16 cellular contexts compared by ENCODE assay signal in genomic region chr14:48575772-48576171, GRCh38.
DNase-seq lines count a peak whose midpoint lies in the region; ATAC-seq, FAIRE-seq and TF ChIP-seq lines count a peak whose summit lies in the region.
"Had no signal": no experiment of that assay in that cellular context is flagged by ENCODE, and none has a peak within 500 bp of the region (broad histone marks: within the 10 kb centered on the region; RNA-seq: fewer than 3 reads in every experiment).

No MANE protein-coding gene starts in this region.

- no peak overlapping the region for H2BK120ac ChIP-seq in H1 (replicated peaks; ENCODE audit: low read depth, low read length)

- CTCF ChIA-PET in H1 (lab: Charles Lee; ENCODE audit: partially characterized antibody), result interaction anchor here (1.8 kb wide), 1 partner anchor 10 kb away, joined by 4 read pairs; no protein-coding TSS in a partner anchor

- DNase-seq in DMS153 (lab: John Stamatoyannopoulos, UW), result peak; percentile 42
- peak; percentile 55 for DNase-seq in GM23338 (ENCODE audit: low spot score)
- DNase-seq in H1 (ENCODE audit: low read depth in 1 of 2, low spot score in 2 of 2), result peak in 1 of 2 experiments; percentile 52
- no peak for DNase-seq in colonic mucosa
- DNase-seq in stimulated activated CD4-positive, alpha-beta T cell treated with anti-CD3 and anti-CD28 coated beads, Interleukin-4, amount 100 ng/mL, for 4 hours, result no peak
- DNase-seq in putamen (ENCODE audit: low spot score), result no peak
- DNase-seq: CD8-positive, alpha-beta T cell; EL; IMR-90; NCI-H146; NCI-H446; NK-92 treated with Interleukin-12 subunit alpha and Interleukin-12 subunit beta, amount 100 ng/mL, for 24 hours; T-helper 2 cell had no signal

- H2BK5ac ChIP-seq in H1 (ENCODE audit: low read depth, low read length), result peak overlapping the region; percentile 86; the same call in 1 of the 2 replicates

- H3K9me3 ChIP-seq in OCI-LY1 (ENCODE audit: low read length) (no peaks in the 10 kb centered on the region), H1 (ENCODE audit: insufficient read depth in 2 of 2, low read depth in 1 of 2, low read length in 1 of 2) (peaks cover 4 to 7% of the 10 kb centered on the region in 2 experiments; a peak in 1 of 4 replicates), colonic mucosa (no peaks in the 10 kb centered on the region)

- FAIRE-seq in H1 (lab: Jason Lieb, UNC), result no peak

- no peaks in the 10 kb centered on the region for H3F3A ChIP-seq in GM23338 (replicated peaks; ENCODE audit: low read depth)
- no peaks in the 10 kb centered on the region for H3F3A ChIP-seq in OCI-LY1 (ENCODE audit: insufficient read depth, low read length)

- peaks cover 40% of the 10 kb centered on the region; the same call in 2 of the 3 replicates for H3K36me3 Mint-ChIP-seq in GM23338 (ENCODE audit: low read depth)
- H3K36me3 Mint-ChIP-seq: CD8-positive, alpha-beta T cell had no signal

- H2AFZ ChIP-seq in GM23338 (peak overlapping the region; percentile 58; the same call in 1 of the 2 replicates), OCI-LY1 (ENCODE audit: low read length) (no peak overlapping the region), H1 (ENCODE audit: low read length) (no peak overlapping the region; the same call in 1 of the 2 replicates)

- no peak overlapping the region for H2AK5ac ChIP-seq in H1 (ENCODE audit: low read depth, low read length)

- H3K9me3 Mint-ChIP-seq in GM23338, result peaks cover 48% of the 10 kb centered on the region

- H2BK20ac ChIP-seq in H1 (ENCODE audit: low read length), result no peak overlapping the region

- no peaks in the 10 kb centered on the region for H4K20me1 ChIP-seq in GM23338 (replicated peaks; ENCODE audit: insufficient read depth)
- H4K20me1 ChIP-seq in OCI-LY1 (ENCODE audit: insufficient read depth, low read length), result no peaks in the 10 kb centered on the region
- H4K20me1 ChIP-seq in H1 (replicated peaks in 1 of 2; ENCODE audit: control insufficient read depth in 1 of 2, insufficient read depth in 2 of 2, low read length in 2 of 2), result no peaks in the 10 kb centered on the region

- H3K23ac ChIP-seq in H1 (ENCODE audit: insufficient read length), result no peak overlapping the region

- no peak overlapping the region for H3K18ac ChIP-seq in H1 (ENCODE audit: extremely low read depth, low read length)

- no peak overlapping the region for H4K5ac ChIP-seq in H1 (ENCODE audit: insufficient read length, low read depth, low read length)

- TF ChIP-seq RAD21 in H1 (IDR thresholded peaks at IDR 0.05 in 1 of 2, conservative IDR thresholded peaks at IDR 0.05 in 1 of 2; ENCODE audit: low read depth in 2 of 2, low read length in 2 of 2), result no peak

- H2BK15ac ChIP-seq in H1 (ENCODE audit: low read length), result 0 out of 2 replicates have a peak overlapping the region, but pooled peaks have one; percentile 40

- H3K9me2 ChIP-seq in GM23338 (ENCODE audit: insufficient read depth), result no peaks in the 10 kb centered on the region
- H3K9me2 ChIP-seq in OCI-LY1 (ENCODE audit: low read depth, low read length), result no peaks in the 10 kb centered on the region

- H3K27ac Mint-ChIP-seq in GM23338, result no peak overlapping the region
- H3K27ac Mint-ChIP-seq: B cell; CD8-positive, alpha-beta T cell had no signal

- H3K4me3 ChIP-seq in GM23338 (no peak overlapping the region), OCI-LY1 (ENCODE audit: low read depth, low read length, poor library complexity, severe bottlenecking) (peak overlapping the region; percentile 43), H1 (ENCODE audit: extremely low read depth in 1 of 4, insufficient read depth in 2 of 4, low read depth in 3 of 4, low read length in 4 of 4) (no peak overlapping the region), colonic mucosa (no peak overlapping the region)

- TF ChIP-seq POLR2A in H1 (IDR thresholded peaks at IDR 0.05; ENCODE audit: control extremely low read depth in 1 of 2, low read depth in 2 of 2, low read length in 2 of 2), result no peak

- no peaks in the 10 kb centered on the region for H3K23me2 ChIP-seq in H1 (ENCODE audit: low read depth, low read length)

- intact Hi-C loops in colonic mucosa (cut with DNase I), result no loop called here

- H3K56ac ChIP-seq in H1 (replicated peaks; ENCODE audit: insufficient read length, low read depth, low read length), result no peak overlapping the region

- H3K4me2 ChIP-seq in GM23338 (no peak overlapping the region), OCI-LY1 (ENCODE audit: low read length) (peak overlapping the region; percentile 50; the same call in 1 of the 2 replicates), H1 (ENCODE audit: insufficient read depth in 1 of 2, low read depth in 2 of 2, low read length in 2 of 2) (no peak overlapping the region)

- no peak for ATAC-seq in GM23338
- no peak for ATAC-seq in GM19023 (IDR thresholded peaks at IDR 0.05; ENCODE audit: unreplicated experiment)
- ATAC-seq: CD8-positive, alpha-beta T cell had no signal

- no peak for TF ChIP-seq EP300 in H1 (IDR thresholded peaks at IDR 0.05; ENCODE audit: borderline replicate concordance in 1 of 2, low read depth in 2 of 2, low read length in 2 of 2)

- no peaks in the 10 kb centered on the region for H3K79me1 ChIP-seq in H1 (ENCODE audit: low read depth, low read length)

- H3K4ac ChIP-seq in H1 (replicated peaks; ENCODE audit: insufficient read length, low read depth, low read length), result no peak overlapping the region

- H4K8ac ChIP-seq in H1 (ENCODE audit: extremely low read depth, insufficient read depth, low read length), result no peak overlapping the region

- no peaks in the 10 kb centered on the region for H3K79me2 ChIP-seq in GM23338 (replicated peaks; ENCODE audit: insufficient read depth)
- no peaks in the 10 kb centered on the region for H3K79me2 ChIP-seq in OCI-LY1 (ENCODE audit: insufficient read depth, low read length)
- H3K79me2 ChIP-seq in H1 (ENCODE audit: control insufficient read depth in 1 of 2, insufficient read depth in 2 of 2, low read length in 2 of 2), result no peaks in the 10 kb centered on the region

- H3K36me3 ChIP-seq in GM23338 (ENCODE audit: insufficient read depth) (no peaks in the 10 kb centered on the region), OCI-LY1 (ENCODE audit: insufficient read depth, low read length) (no peaks in the 10 kb centered on the region), H1 (ENCODE audit: control insufficient read depth in 2 of 4, insufficient read depth in 4 of 4, low read length in 3 of 4) (no peaks in the 10 kb centered on the region), colonic mucosa (no peaks in the 10 kb centered on the region)

- TF ChIP-seq CTCF in GM23338 (conservative IDR thresholded peaks at IDR 0.05; ENCODE audit: low read depth in 2 of 2), result no peak; a peak in 1 of 4 replicates
- TF ChIP-seq CTCF in OCI-LY1 (IDR thresholded peaks at IDR 0.05; ENCODE audit: low read length), result no peak
- TF ChIP-seq CTCF in H1 (IDR thresholded peaks at IDR 0.05; ENCODE audit: control extremely low read depth in 1 of 3, insufficient read depth in 1 of 3, low read depth in 1 of 3, low read length in 3 of 3), result no peak
- TF ChIP-seq CTCF in colonic mucosa (IDR thresholded peaks at IDR 0.05), result no peak

- H4K91ac ChIP-seq in H1 (replicated peaks; ENCODE audit: insufficient read length, low read length), result no peak overlapping the region

- WGBS in H1 (ENCODE audit: extremely low coverage in 1 of 2, insufficient coverage in 1 of 2, insufficient read length in 1 of 2, insufficient replicate concordance in 2 of 2, low coverage in 1 of 2, low lambda C conversion rate in 2 of 2, missing lambda C conversion rate in 1 of 2), 2 experiments, result 85% methylated on average over 7 of the region's 7 CpGs; no CpG with 5 or more reads in 1 of the 2 experiments

- H3K27me3 ChIP-seq in GM23338 (ENCODE audit: insufficient read depth) (no peaks in the 10 kb centered on the region), OCI-LY1 (ENCODE audit: insufficient read depth, low read length) (no peaks in the 10 kb centered on the region), H1 (replicated peaks in 1 of 4; ENCODE audit: control insufficient read depth in 3 of 4, extremely low read depth in 1 of 4, insufficient read depth in 3 of 4, low read length in 3 of 4) (no peaks in the 10 kb centered on the region), colonic mucosa (no peaks in the 10 kb centered on the region)

- peaks cover 15% of the 10 kb centered on the region for H3K4me1 Mint-ChIP-seq in GM23338
- H3K4me1 Mint-ChIP-seq: B cell had no signal

- H3K9ac ChIP-seq in OCI-LY1 (ENCODE audit: low read length) (no peak overlapping the region), H1 (replicated peaks in 1 of 4; ENCODE audit: extremely low read depth in 1 of 4, low read depth in 3 of 4, low read length in 3 of 4) (no peak overlapping the region), colonic mucosa (ENCODE audit: low read depth in 2 of 2, low read length in 2 of 2) (no peak overlapping the region)

- H3K4me1 ChIP-seq in GM23338 (ENCODE audit: insufficient read depth) (no peaks in the 10 kb centered on the region), OCI-LY1 (ENCODE audit: insufficient read depth, low read length, severe bottlenecking) (peaks cover 7% of the 10 kb centered on the region), H1 (replicated peaks in 1 of 4; ENCODE audit: control insufficient read depth in 3 of 4, insufficient read depth in 4 of 4, low read length in 3 of 4) (peaks cover 0 to 3% (median 1%) of the 10 kb centered on the region in 4 experiments; a peak in 3 of 7 replicates), colonic mucosa (no peaks in the 10 kb centered on the region)

- H3K27ac ChIP-seq in GM23338 (ENCODE audit: low read depth) (no peak overlapping the region), OCI-LY1 (ENCODE audit: low read depth, low read length, poor library complexity, severe bottlenecking) (no peak overlapping the region), H1 (ENCODE audit: low read depth, low read length) (no peak overlapping the region), colonic mucosa (no peak overlapping the region)

- H3K4me3 Mint-ChIP-seq in GM23338, result no peak overlapping the region
- H3K4me3 Mint-ChIP-seq: B cell; CD8-positive, alpha-beta T cell had no signal

- H3K27me3 Mint-ChIP-seq in GM23338 (ENCODE audit: insufficient read depth, low read depth, poor library complexity), result no peaks in the 10 kb centered on the region
- H3K27me3 Mint-ChIP-seq: B cell had no signal

- no peak overlapping the region for H3K14ac ChIP-seq in H1 (ENCODE audit: insufficient read length)

- POLR2A ChIA-PET in H1 (lab: Charles Lee; ENCODE audit: partially characterized antibody), result interaction anchor here (1.1 kb wide), 1 partner anchor 12 kb away, joined by 4 read pairs; no protein-coding TSS in a partner anchor

- H2BK12ac ChIP-seq in H1 (ENCODE audit: low read depth, low read length), result peak overlapping the region; percentile 43; the same call in 1 of the 2 replicates

TF ChIP-seq in GM23338, 12 proteins besides CTCF, POLR2A, EP300 and RAD21 (continues in another document):
- TF ChIP-seq ZNF114 (CRISPR knock-in tag; IDR thresholded peaks at IDR 0.05) (no peak), CREB1 (CRISPR knock-in tag; IDR thresholded peaks at IDR 0.05; ENCODE audit: low read depth) (no peak), EZH2 (IDR thresholded peaks at IDR 0.05; ENCODE audit: low read depth, unreplicated experiment) (no peak), JUNB (IDR thresholded peaks at IDR 0.05; ENCODE audit: unreplicated experiment) (no peak)

TF ChIP-seq in H1, 55 proteins besides CTCF, POLR2A, EP300 and RAD21:
- peak; percentile 33; the same call in 1 of the 2 replicates for TF ChIP-seq TCF12 (IDR thresholded peaks at IDR 0.05; ENCODE audit: low read depth, low read length)
- no peak for TF ChIP-seq PHF8 (conservative IDR thresholded peaks at IDR 0.05; ENCODE audit: low read depth, low read length)
TF ChIP-seq in H1: peak in this region for 1.

Comparison
In these comparisons a context has a peak if more than half of its experiments do, and no peak if none do; other contexts are left out.
1. DNase-seq: peak in DMS153 (single experiment) and GM23338 (single experiment); none in colonic mucosa (single experiment), stimulated activated CD4-positive, alpha-beta T cell treated with anti-CD3 and anti-CD28 coated beads, Interleukin-4, amount 100 ng/mL, for 4 hours (0 of 2) and putamen (single experiment).